9 cellular contexts compared by ENCODE assay signal in genomic region chr16:29000019-29000418, GRCh38.
"Had no signal": no experiment of that assay in that cellular context is flagged by ENCODE, and none has a peak within 500 bp of the region (broad histone marks: within the 10 kb centered on the region; RNA-seq: fewer than 3 reads in every experiment).

No MANE protein-coding gene starts in this region.

- H3K27ac ChIP-seq: GM23248, HL-60 had no signal

- FAIRE-seq: HepG2 had no signal

- H3K9me3 Mint-ChIP-seq: IgD-negative memory B cell had no signal

- H3K4me1 ChIP-seq: HAP-1 had no signal

- H3K9me3 ChIP-seq: HAP-1 had no signal

- ATAC-seq: HCT116, HepG2 had no signal

- DNase-seq: GM23248, GOT3, H7, KG1 had no signal

- H3K9ac ChIP-seq: GM23248 had no signal

- H2AFZ ChIP-seq: GM23248 had no signal

- H3K36me3 ChIP-seq: HAP-1 had no signal

- H3K4me3 ChIP-seq: GM23248, HAP-1 had no signal
